In the genomic region with DNA sequence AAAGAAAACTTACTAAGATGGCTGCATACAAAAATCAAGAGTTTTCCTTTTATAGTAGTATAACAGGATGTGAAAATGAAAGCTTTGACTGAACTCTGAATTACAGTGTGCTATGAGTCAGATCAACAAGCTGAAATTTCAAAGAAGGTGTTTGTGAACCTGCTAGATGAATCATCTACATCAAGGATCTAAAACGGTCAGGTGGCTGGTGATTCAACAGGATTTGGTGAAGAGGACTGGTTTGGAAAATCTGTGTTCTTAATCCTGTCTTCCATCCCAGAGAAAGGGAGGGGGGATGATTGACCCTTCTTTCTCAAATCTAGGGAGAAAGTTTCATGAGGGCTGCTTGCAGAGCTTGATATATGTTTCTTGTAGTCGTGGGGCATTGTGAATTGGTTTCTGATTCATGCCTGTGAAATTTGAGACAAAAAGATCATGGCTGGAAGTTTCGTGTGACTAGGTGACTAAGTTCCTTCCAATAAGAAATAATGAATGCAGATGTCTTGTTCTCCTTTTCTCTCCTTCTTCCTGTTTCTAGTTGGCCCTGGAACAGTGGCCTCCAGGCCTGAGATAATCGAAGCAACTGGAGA, we compare ENCODE assay signal across 8 cellular contexts.
DNase-seq lines count a peak whose midpoint lies in the region; ATAC-seq and TF ChIP-seq lines count a peak whose summit lies in the region.

No MANE protein-coding gene starts in this region.

- no peak overlapping the region for H3K4me3 ChIP-seq in kidney epithelial cell (ENCODE audit: low read depth, low read length)

- no peaks in the 10 kb centered on the region for H3K9me3 Mint-ChIP-seq in activated B cell treated with CpG ODN at 0.5 μM for 24 hours

- H3K4me3 Mint-ChIP-seq in activated B cell treated with CpG ODN at 0.5 μM for 24 hours, result peak overlapping the region; percentile 65

- intact Hi-C loops in activated B cell treated with CpG ODN at 0.5 μM for 24 hours (cut with micrococcal nuclease), result loop anchor here (1.0 kb wide), 2 partner anchors 10 to 67 kb away; partner anchors contain the start of gene MRPS30

- CTCF ChIA-PET in activated B cell treated with CpG ODN at 0.5 μM for 24 hours (lab: Charles Lee), result no interaction called here

- POLR2A ChIA-PET in activated B cell treated with CpG ODN at 0.5 μM for 24 hours (lab: Charles Lee), result interaction anchor here (1.4 kb wide), 1 partner anchor 66 kb away, joined by 3 read pairs; no protein-coding TSS in a partner anchor

- no peaks in the 10 kb centered on the region for H3K27me3 Mint-ChIP-seq in activated B cell treated with CpG ODN at 0.5 μM for 24 hours

- H3K4me1 Mint-ChIP-seq in activated B cell treated with CpG ODN at 0.5 μM for 24 hours, result peaks cover 10% of the 10 kb centered on the region

- TF ChIP-seq CTCF in GM10266 (IDR thresholded peaks at IDR 0.05; ENCODE audit: control insufficient read depth, insufficient read depth, low read depth, missing control alignments) (no peak), activated B cell treated with CpG ODN at 0.5 μM for 24 hours (IDR thresholded peaks at IDR 0.05) (no peak), kidney epithelial cell (IDR thresholded peaks at IDR 0.05; ENCODE audit: insufficient read depth, low read length, poor library complexity, severe bottlenecking) (no peak)

- no peaks in the 10 kb centered on the region for H3K36me3 ChIP-seq in kidney epithelial cell (ENCODE audit: control insufficient read depth, insufficient read depth, low read length)

- no peaks in the 10 kb centered on the region for H3K27me3 ChIP-seq in kidney epithelial cell (ENCODE audit: control insufficient read depth, insufficient read depth, low read length)

- H3K36me3 Mint-ChIP-seq in activated B cell treated with CpG ODN at 0.5 μM for 24 hours (ENCODE audit: low read depth), result no peaks in the 10 kb centered on the region

- H3K27ac Mint-ChIP-seq in activated B cell treated with CpG ODN at 0.5 μM for 24 hours, result peak overlapping the region; percentile 90

- DNase-seq in GM10266 (ENCODE audit: extremely low spot score) (peak; percentile 62), activated B cell treated with CpG ODN at 0.5 μM for 24 hours (no peak), kidney epithelial cell (ENCODE audit: low read depth) (peak; percentile 98), DMS79 (lab: John Stamatoyannopoulos, UW) (no peak), AG20443 (ENCODE audit: low spot score) (no peak)
- no peak for DNase-seq in activated CD4-positive, CD25-positive, alpha-beta regulatory T cell treated with anti-CD3 and anti-CD28 coated beads, Interleukin-2, amount 50 U/mL, for 72 hours

- ATAC-seq in GM21367 (IDR thresholded peaks at IDR 0.05; ENCODE audit: unreplicated experiment) (peak; percentile 99), HG03520 (IDR thresholded peaks at IDR 0.05; ENCODE audit: unreplicated experiment) (peak; percentile 100), activated B cell treated with CpG ODN at 0.5 μM for 24 hours (ENCODE audit: low read depth) (peak; percentile 87)

Comparison
In these comparisons a context has a peak if more than half of its experiments do, and no peak if none do; other contexts are left out.
1. DNase-seq: peak in GM10266 (single experiment) and kidney epithelial cell (single experiment); none in activated B cell treated with CpG ODN at 0.5 μM for 24 hours (single experiment), DMS79 (single experiment), activated CD4-positive, CD25-positive, alpha-beta regulatory T cell treated with anti-CD3 and anti-CD28 coated beads, Interleukin-2, amount 50 U/mL, for 72 hours (single experiment) and AG20443 (single experiment).
2. Peak in every context shown above with its lines, with median percentiles within 50 percentile points of each other: ATAC-seq.